14 cellular contexts compared by ENCODE assay signal in the genomic region with DNA sequence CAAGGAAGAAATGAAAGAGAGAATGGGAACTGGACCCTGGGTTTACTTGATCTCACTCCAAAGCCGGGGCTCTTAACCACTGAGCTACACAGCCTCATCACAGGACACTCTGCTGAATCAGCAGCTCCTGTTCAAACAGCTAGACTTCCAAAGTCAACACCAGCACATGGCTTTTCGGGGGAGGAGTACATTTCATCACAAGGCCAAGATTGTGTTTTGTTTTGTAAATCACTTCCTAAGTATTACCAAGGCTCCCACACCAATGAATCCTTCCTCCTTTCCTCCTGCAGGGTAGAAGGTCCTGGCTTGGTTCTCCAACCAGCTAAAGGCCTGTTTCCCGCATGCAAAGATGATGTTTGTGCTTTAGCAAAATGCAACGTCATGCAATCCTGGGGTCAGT.
DNase-seq lines count a peak whose midpoint lies in the region; ATAC-seq and TF ChIP-seq lines count a peak whose summit lies in the region.
"Had no signal": no experiment of that assay in that cellular context is flagged by ENCODE, and none has a peak within 500 bp of the region (broad histone marks: within the 10 kb centered on the region; RNA-seq: fewer than 3 reads in every experiment).

No MANE protein-coding gene starts in this region.

- no peak for TF ChIP-seq CTCF in right atrium auricular region (IDR thresholded peaks at IDR 0.05)

- H3K9me3 ChIP-seq in right atrium auricular region, result no peaks in the 10 kb centered on the region

- H3K27ac Mint-ChIP-seq in effector memory CD8-positive, alpha-beta T cell, result peak overlapping the region; percentile 3 to 45

- H3K4me3 Mint-ChIP-seq in effector memory CD8-positive, alpha-beta T cell, result no peak overlapping the region
- H3K4me3 Mint-ChIP-seq: naive thymus-derived CD4-positive, alpha-beta T cell had no signal

- no peak for DNase-seq in left ventricle myocardium superior
- no peak for DNase-seq in right atrium auricular region (ENCODE audit: low spot score)
- DNase-seq in effector memory CD8-positive, alpha-beta T cell, result no peak
- peak; percentile 30 for DNase-seq in medulla oblongata (ENCODE audit: extremely low spot score)
- DNase-seq in NCI-H2107 (lab: John Stamatoyannopoulos, UW), result no peak
- no peak for DNase-seq in NCI-H187 treated with DMSO at 0.1 percent for 48 hours (lab: John Stamatoyannopoulos, UW)
- DNase-seq in NCI-H1048 (lab: John Stamatoyannopoulos, UW), result no peak
- DNase-seq: activated CD4-positive, alpha-beta T cell treated with anti-CD3 and anti-CD28 coated beads, Interleukin-2, amount 50 U/mL, for 1 hour; activated gamma-delta T cell; erythroblast; naive thymus-derived CD4-positive, alpha-beta T cell; stimulated activated CD4-positive, alpha-beta T cell treated with anti-CD3 and anti-CD28 coated beads, Interleukin-12 subunit alpha, Interleukin-12 subunit beta, amount 100 ng/mL, for 4 hours had no signal

- H3K27me3 ChIP-seq in right atrium auricular region, result no peaks in the 10 kb centered on the region
- H3K27me3 ChIP-seq: cardiac muscle cell had no signal

- intact Hi-C loops in left ventricle myocardium superior (cut with micrococcal nuclease), result no loop called here

- H3K9me3 Mint-ChIP-seq in effector memory CD8-positive, alpha-beta T cell, result no peaks in the 10 kb centered on the region
- H3K9me3 Mint-ChIP-seq: naive thymus-derived CD4-positive, alpha-beta T cell had no signal

- H3K36me3 ChIP-seq in right atrium auricular region, result no peaks in the 10 kb centered on the region
- H3K36me3 ChIP-seq: cardiac muscle cell had no signal

- no peak overlapping the region for H3K4me3 ChIP-seq in right atrium auricular region
- H3K4me3 ChIP-seq: cardiac muscle cell had no signal

- no peak overlapping the region for H3K27ac ChIP-seq in right atrium auricular region
- H3K27ac ChIP-seq: cardiac muscle cell had no signal

- H3K4me1 Mint-ChIP-seq in effector memory CD8-positive, alpha-beta T cell (ENCODE audit: low read depth in 2 of 2), result peaks cover 14 to 32% of the 10 kb centered on the region in 2 donors

- H3K4me1 ChIP-seq in right atrium auricular region, result peaks cover 0 to 12% of the 10 kb centered on the region in 2 donors

- no peaks in the 10 kb centered on the region for H3K36me3 Mint-ChIP-seq in effector memory CD8-positive, alpha-beta T cell (ENCODE audit: insufficient read depth)

- H3K27me3 Mint-ChIP-seq in effector memory CD8-positive, alpha-beta T cell, result no peaks in the 10 kb centered on the region
- H3K27me3 Mint-ChIP-seq: naive thymus-derived CD4-positive, alpha-beta T cell had no signal

- ATAC-seq in left ventricle myocardium superior (peak; percentile 48), HG03139 (IDR thresholded peaks at IDR 0.05; ENCODE audit: unreplicated experiment) (no peak)
- ATAC-seq in effector memory CD8-positive, alpha-beta T cell (replicated peaks), result no peak
- ATAC-seq: naive thymus-derived CD4-positive, alpha-beta T cell had no signal
